Comparison of ENCODE assay signal across 17 cellular contexts in the genomic region with DNA sequence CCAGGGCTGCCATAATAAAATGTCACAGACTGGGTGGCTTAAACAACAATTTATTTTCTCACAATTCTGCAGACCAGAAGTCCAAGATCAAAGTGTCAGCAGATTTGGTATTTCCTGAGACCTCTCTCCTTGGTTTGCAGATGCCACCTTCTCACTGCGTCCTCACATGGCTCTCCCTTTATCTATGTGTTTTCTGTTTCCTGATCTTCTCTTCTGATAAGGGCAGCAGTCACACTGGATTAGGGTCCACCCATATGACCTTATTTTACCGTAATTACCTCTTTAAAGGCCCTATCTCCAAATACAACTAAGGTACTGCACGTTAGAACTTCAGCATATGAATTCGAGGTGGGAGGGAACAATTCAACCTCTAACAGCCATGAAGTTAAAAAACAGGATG.
DNase-seq lines count a peak whose midpoint lies in the region; ATAC-seq and TF ChIP-seq lines count a peak whose summit lies in the region.
"Had no signal": no experiment of that assay in that cellular context is flagged by ENCODE, and none has a peak within 500 bp of the region (broad histone marks: within the 10 kb centered on the region; RNA-seq: fewer than 3 reads in every experiment).

No MANE protein-coding gene starts in this region.

- H3K27ac ChIP-seq in HUES6 (ENCODE audit: low read depth, low read length), result peak overlapping the region; percentile 29; the same call in 1 of the 2 replicates
- peak overlapping the region; percentile 42 for H3K27ac ChIP-seq in VCaP
- no peak overlapping the region for H3K27ac ChIP-seq in osteoblast (ENCODE audit: low read depth, low read length)
- H3K27ac ChIP-seq: 22Rv1, A549 had no signal

- no peak overlapping the region for H2AFZ ChIP-seq in osteoblast (ENCODE audit: low read length)

- H3K9ac ChIP-seq in HUES6 (ENCODE audit: low read length), result no peak overlapping the region

- H3K27me3 ChIP-seq in HUES6 (ENCODE audit: control insufficient read depth, insufficient read depth, low read length) (no peaks in the 10 kb centered on the region), osteoblast (ENCODE audit: insufficient read depth, low read length) (no peaks in the 10 kb centered on the region)

- H3K4me2 ChIP-seq in osteoblast (ENCODE audit: insufficient read depth, low read length), result no peak overlapping the region
- H3K4me2 ChIP-seq: A549 had no signal

- H4K20me1 ChIP-seq in osteoblast (ENCODE audit: insufficient read depth, low read length), result no peaks in the 10 kb centered on the region

- DNase-seq in NCI-H2029 (lab: John Stamatoyannopoulos, UW), result peak; percentile 7
- no peak for DNase-seq in NCI-H2029 treated with DMSO at 0.1 percent for 48 hours (lab: John Stamatoyannopoulos, UW)
- no peak for DNase-seq in osteoblast (ENCODE audit: insufficient read length, low spot score, missing footprints)
- DNase-seq in SIG-M5 (lab: John Stamatoyannopoulos, UW), result no peak
- DNase-seq: AML-193; Caco-2; CD4-positive, CD25-positive, alpha-beta regulatory T cell; CD8-positive, alpha-beta memory T cell; GOT3; H7; HFFc6 had no signal

- no peaks in the 10 kb centered on the region for H3K36me3 ChIP-seq in HUES6 (ENCODE audit: control insufficient read depth, insufficient read depth, low read length)
- no peaks in the 10 kb centered on the region for H3K36me3 ChIP-seq in osteoblast (ENCODE audit: insufficient read depth, low read length)

- peaks cover 39% of the 10 kb centered on the region for H3K9me3 ChIP-seq in HUES6 (ENCODE audit: control insufficient read depth, insufficient read depth, low read depth, low read length)
- H3K9me3 ChIP-seq in osteoblast (ENCODE audit: low read depth, low read length), result peaks cover 3% of the 10 kb centered on the region
- H3K9me3 ChIP-seq: A549, Caco-2 had no signal

- no peak overlapping the region for H3K4me3 ChIP-seq in HUES6 (ENCODE audit: low read depth, low read length)
- no peak overlapping the region for H3K4me3 ChIP-seq in osteoblast (ENCODE audit: insufficient read depth, low read length)
- H3K4me3 ChIP-seq: A549 had no signal

- peaks cover 4% of the 10 kb centered on the region; the same call in 1 of the 2 replicates for H3K4me1 ChIP-seq in HUES6 (ENCODE audit: control insufficient read depth, insufficient read depth, low read length)
- no peaks in the 10 kb centered on the region for H3K4me1 ChIP-seq in osteoblast (ENCODE audit: insufficient read depth, low read length)
- H3K4me1 ChIP-seq: A549 had no signal

- no peaks in the 10 kb centered on the region for H3K79me2 ChIP-seq in osteoblast (ENCODE audit: insufficient read depth, low read length)

- TF ChIP-seq CTCF in VCaP (conservative IDR thresholded peaks at IDR 0.05) (no peak), osteoblast (IDR thresholded peaks at IDR 0.05; ENCODE audit: extremely low read depth, low read depth, low read length) (no peak)

- no peak for ATAC-seq in GM18858 (IDR thresholded peaks at IDR 0.05; ENCODE audit: unreplicated experiment)
- ATAC-seq: A549, HCT116 had no signal
